In genomic region chr13:105762096-105762495, GRCh38 we compare ENCODE assay signal across 1 cellular context.
A peak's percentile ranks its signal among the peaks of the same experiment; 100 is the strongest.
TF ChIP-seq lines count a peak whose summit lies in the region.

No MANE protein-coding gene starts in this region.

TF ChIP-seq in liver, 16 proteins besides CTCF, POLR2A, EP300 and RAD21 (continued from another document):
- no peak for TF ChIP-seq REST (IDR thresholded peaks at IDR 0.05)
- TF ChIP-seq RXRA (IDR thresholded peaks at IDR 0.05) = peak in 1 of 2 donors; percentile 61
- TF ChIP-seq ATF3 (IDR thresholded peaks at IDR 0.05) = no peak
- peak; percentile 28 for TF ChIP-seq FOXA2 (IDR thresholded peaks at IDR 0.05)
- TF ChIP-seq HNF4A (conservative IDR thresholded peaks at IDR 0.05) = peak in 1 of 2 donors; percentile 55
- no peak for TF ChIP-seq JUND (IDR thresholded peaks at IDR 0.05)
- no peak for TF ChIP-seq SP1 (IDR thresholded peaks at IDR 0.05)
- TF ChIP-seq MAX (IDR thresholded peaks at IDR 0.05) = no peak
- TF ChIP-seq HNF4G (IDR thresholded peaks at IDR 0.05) = no peak
- TF ChIP-seq GABPA (IDR thresholded peaks at IDR 0.05 in 1 of 2, conservative IDR thresholded peaks at IDR 0.05 in 1 of 2) = no peak
